In genomic region chr11:95625164-95626017, GRCh38 we compare ENCODE assay signal across 18 cellular contexts.
A peak's percentile ranks its signal among the peaks of the same experiment; 100 is the strongest.
DNase-seq lines count a peak whose midpoint lies in the region; ATAC-seq, FAIRE-seq and TF ChIP-seq lines count a peak whose summit lies in the region.
"Had no signal": no experiment of that assay in that cellular context is flagged by ENCODE, and none has a peak within 500 bp of the region (broad histone marks: within the 10 kb centered on the region; RNA-seq: fewer than 3 reads in every experiment).

No MANE protein-coding gene starts in this region.

- DNase-seq in activated naive CD8-positive, alpha-beta T cell treated with anti-CD3 and anti-CD28 coated beads, Interleukin-2, amount 50 U/mL, for 24 hours, result no peak
- DNase-seq in astrocyte of the hippocampus (ENCODE audit: low read depth, low spot score) (peak; percentile 39), glutamatergic neuron (no peak), HTR-8/SVneo (ENCODE audit: insufficient read length, low spot score) (no peak), NCI-H510A (lab: John Stamatoyannopoulos, UW) (no peak), AG20443 (ENCODE audit: low spot score) (no peak)
- DNase-seq: activated B cell treated with CpG ODN at 0.5 μM for 24 hours, HCEC 1CT, islet precursor cell, NCI-H2081 treated with DMSO at 0.1 percent for 48 hours, ovary, small intestine had no signal

- peaks cover 5% of the 10 kb centered on the region for H3K9me3 Mint-ChIP-seq in activated naive CD8-positive, alpha-beta T cell (ENCODE audit: low read depth)
- H3K9me3 Mint-ChIP-seq in activated naive CD8-positive, alpha-beta T cell treated with anti-CD3 and anti-CD28 coated beads, Interleukin-2, amount 50 U/mL, for 24 hours, result peaks cover 10% of the 10 kb centered on the region
- peaks cover 24% of the 10 kb centered on the region for H3K9me3 Mint-ChIP-seq in nephron
- no peaks in the 10 kb centered on the region for H3K9me3 Mint-ChIP-seq in glutamatergic neuron (ENCODE audit: unreplicated experiment)

- no peaks in the 10 kb centered on the region for H3K27me3 Mint-ChIP-seq in activated naive CD8-positive, alpha-beta T cell
- no peaks in the 10 kb centered on the region for H3K27me3 Mint-ChIP-seq in activated naive CD8-positive, alpha-beta T cell treated with anti-CD3 and anti-CD28 coated beads, Interleukin-2, amount 50 U/mL, for 24 hours
- H3K27me3 Mint-ChIP-seq in nephron (ENCODE audit: low read depth) (no peaks in the 10 kb centered on the region), glutamatergic neuron (ENCODE audit: unreplicated experiment) (no peaks in the 10 kb centered on the region)
- H3K27me3 Mint-ChIP-seq: activated B cell treated with CpG ODN at 0.5 μM for 24 hours had no signal

- H3K36me3 Mint-ChIP-seq in activated naive CD8-positive, alpha-beta T cell, result peaks cover 5% of the 10 kb centered on the region
- peaks cover under 1% of the 10 kb centered on the region for H3K36me3 Mint-ChIP-seq in activated naive CD8-positive, alpha-beta T cell treated with anti-CD3 and anti-CD28 coated beads, Interleukin-2, amount 50 U/mL, for 24 hours (ENCODE audit: low read depth)
- peaks cover 3% of the 10 kb centered on the region for H3K36me3 Mint-ChIP-seq in nephron (ENCODE audit: low read depth)
- no peaks in the 10 kb centered on the region for H3K36me3 Mint-ChIP-seq in glutamatergic neuron (ENCODE audit: unreplicated experiment)
- H3K36me3 Mint-ChIP-seq: stimulated activated effector memory CD8-positive, alpha-beta T cell treated with anti-CD3 and anti-CD28 coated beads, Interleukin-12 subunit alpha, Interleukin-12 subunit beta, amount 100 ng/mL, for 72 hours had no signal

- H3K4me1 Mint-ChIP-seq in activated naive CD8-positive, alpha-beta T cell (ENCODE audit: low read depth), result peaks cover 7% of the 10 kb centered on the region
- no peaks in the 10 kb centered on the region for H3K4me1 Mint-ChIP-seq in activated naive CD8-positive, alpha-beta T cell treated with anti-CD3 and anti-CD28 coated beads, Interleukin-2, amount 50 U/mL, for 24 hours
- H3K4me1 Mint-ChIP-seq in nephron, result no peaks in the 10 kb centered on the region
- H3K4me1 Mint-ChIP-seq in glutamatergic neuron (ENCODE audit: low read depth, unreplicated experiment), result no peaks in the 10 kb centered on the region
- H3K4me1 Mint-ChIP-seq: activated B cell treated with CpG ODN at 0.5 μM for 24 hours; stimulated activated effector memory CD8-positive, alpha-beta T cell treated with anti-CD3 and anti-CD28 coated beads, Interleukin-12 subunit alpha, Interleukin-12 subunit beta, amount 100 ng/mL, for 72 hours had no signal

- no peak for TF ChIP-seq CTCF in nephron (IDR thresholded peaks at IDR 0.05; ENCODE audit: unreplicated experiment in 3 of 3)
- TF ChIP-seq CTCF in glutamatergic neuron (IDR thresholded peaks at IDR 0.05; ENCODE audit: partially characterized antibody, unreplicated experiment), result no peak

- peak overlapping the region; percentile 68 for H3K27ac Mint-ChIP-seq in activated naive CD8-positive, alpha-beta T cell
- no peak overlapping the region for H3K27ac Mint-ChIP-seq in activated naive CD8-positive, alpha-beta T cell treated with anti-CD3 and anti-CD28 coated beads, Interleukin-2, amount 50 U/mL, for 24 hours
- H3K27ac Mint-ChIP-seq in nephron (peak overlapping the region; percentile 78 to 87 (median 86)), glutamatergic neuron (ENCODE audit: unreplicated experiment) (no peak overlapping the region)
- H3K27ac Mint-ChIP-seq: activated B cell treated with CpG ODN at 0.5 μM for 24 hours; stimulated activated effector memory CD8-positive, alpha-beta T cell treated with anti-CD3 and anti-CD28 coated beads, Interleukin-12 subunit alpha, Interleukin-12 subunit beta, amount 100 ng/mL, for 72 hours had no signal

- peak overlapping the region; percentile 61 for H3K4me3 Mint-ChIP-seq in activated naive CD8-positive, alpha-beta T cell
- H3K4me3 Mint-ChIP-seq in activated naive CD8-positive, alpha-beta T cell treated with anti-CD3 and anti-CD28 coated beads, Interleukin-2, amount 50 U/mL, for 24 hours, result no peak overlapping the region
- H3K4me3 Mint-ChIP-seq in nephron (peak overlapping the region in 1 of 3 experiments; percentile 5), glutamatergic neuron (ENCODE audit: unreplicated experiment) (no peak overlapping the region)
- H3K4me3 Mint-ChIP-seq: activated B cell treated with CpG ODN at 0.5 μM for 24 hours; stimulated activated effector memory CD8-positive, alpha-beta T cell treated with anti-CD3 and anti-CD28 coated beads, Interleukin-12 subunit alpha, Interleukin-12 subunit beta, amount 100 ng/mL, for 72 hours had no signal

- ATAC-seq in activated naive CD8-positive, alpha-beta T cell treated with anti-CD3 and anti-CD28 coated beads, Interleukin-2, amount 50 U/mL, for 24 hours, result no peak
- ATAC-seq: Panc1; stimulated activated effector memory CD8-positive, alpha-beta T cell treated with anti-CD3 and anti-CD28 coated beads, Interleukin-12 subunit alpha, Interleukin-12 subunit beta, amount 100 ng/mL, for 72 hours had no signal

- no peak for FAIRE-seq in HTR-8/SVneo (lab: Jason Lieb, UNC)
- FAIRE-seq: G401.6, small intestine, urothelium cell line had no signal

Comparison
In these comparisons a context has a peak if more than half of its experiments do, and no peak if none do; other contexts are left out.
1. H3K27ac Mint-ChIP-seq: peak in activated naive CD8-positive, alpha-beta T cell (single experiment) and nephron (3 of 3); none in activated naive CD8-positive, alpha-beta T cell treated with anti-CD3 and anti-CD28 coated beads, Interleukin-2, amount 50 U/mL, for 24 hours (single experiment) and glutamatergic neuron (single experiment).